ENCODE assay signal across 8 cellular contexts in genomic region chr1:156692958-156693857, GRCh38. TPM values are rescaled to one million over a fixed set of nuclear protein-coding genes. Genes with fewer than 3 reads are reported as not detected.
A peak's percentile ranks its signal among the peaks of the same experiment; 100 is the strongest.
DNase-seq lines count a peak whose midpoint lies in the region; ATAC-seq and TF ChIP-seq lines count a peak whose summit lies in the region.

No MANE protein-coding gene starts in this region.

- H3K4me1 ChIP-seq in esophagus (ENCODE audit: control insufficient read depth in 2 of 2, insufficient read depth in 2 of 2, low read length in 1 of 2) = peaks cover 0 to 38% of the 10 kb centered on the region in 2 donors
- H3K4me1 ChIP-seq in stomach = peaks cover 7 to 45% (median 38%) of the 10 kb centered on the region in 4 donors

- no peaks in the 10 kb centered on the region for H3K27me3 ChIP-seq in esophagus (ENCODE audit: control insufficient read depth in 1 of 2, insufficient read depth in 2 of 2, low read length in 2 of 2)
- H3K27me3 ChIP-seq in stomach = peaks cover 0 to 69% (median 35%) of the 10 kb centered on the region in 3 donors

- H3K36me3 ChIP-seq in esophagus (ENCODE audit: control insufficient read depth in 2 of 2, insufficient read depth in 2 of 2, low read length in 1 of 2) (no peaks in the 10 kb centered on the region), stomach (no peaks in the 10 kb centered on the region)

- no peak for ATAC-seq in GM19395 (IDR thresholded peaks at IDR 0.05; ENCODE audit: unreplicated experiment)

- intact Hi-C loops in stomach (cut with DNase I; ENCODE audit: low total_unique reads) = loop anchor here (5.0 kb wide), 1 partner anchor 34 kb away; the partner anchor contains the start of genes ISG20L2 and METTL25B

- WGBS in esophagus, 2 donors = 41 to 45% methylated on average over 16 of the region's 16 CpGs
- WGBS in stomach, 5 donors = 43 to 54% (median 47%) methylated on average over 14 to 16 of the region's 16 CpGs

- no peak for TF ChIP-seq EP300 in stomach (IDR thresholded peaks at IDR 0.05)

- no peak for TF ChIP-seq CTCF in stomach (IDR thresholded peaks at IDR 0.05)

- H3K27ac ChIP-seq in esophagus (ENCODE audit: low read depth in 2 of 2, low read length in 1 of 2) (peak overlapping the region; percentile 88), stomach (peak overlapping the region in 3 of 5 donors; percentile 10 to 42 (median 14)), substantia nigra (ENCODE audit: low read depth, low read length, poor library complexity, severe bottlenecking) (no peak overlapping the region)

- no peaks in the 10 kb centered on the region for H3K9me3 ChIP-seq in esophagus (ENCODE audit: control insufficient read depth in 2 of 2, insufficient read depth in 1 of 2, low read depth in 1 of 2, low read length in 1 of 2)
- H3K9me3 ChIP-seq in stomach = no peaks in the 10 kb centered on the region

- DNase-seq in NCI-H2196 (lab: John Stamatoyannopoulos, UW; ENCODE audit: unreplicated experiment) (peak; percentile 48), NCI-H2196 treated with DMSO at 0.1 percent for 48 hours (lab: John Stamatoyannopoulos, UW; ENCODE audit: unreplicated experiment) (no peak), NCI-H748 treated with DMSO at 0.1 percent for 48 hours (lab: John Stamatoyannopoulos, UW) (peak; percentile 10), stomach (peak; percentile 56), substantia nigra (lab: John Stamatoyannopoulos, UW) (no peak), NCI-H1694 (lab: John Stamatoyannopoulos, UW) (no peak)

- no peak overlapping the region for H3K4me3 ChIP-seq in esophagus (ENCODE audit: low read depth in 1 of 2, low read length in 2 of 2)
- H3K4me3 ChIP-seq in stomach = no peak overlapping the region

- TF ChIP-seq POLR2A in stomach (IDR thresholded peaks at IDR 0.05) = no peak

RNA-seq across cellular contexts. Expression of gene CRABP2, which starts 12.2 kb away (rescaled TPM):
- 1,000 to 10,000 TPM; 1,310 to 1,799 TPM for polyA plus RNA-seq in esophagus
- total RNA-seq in stomach = 1 to 10 TPM in 1 of 5 donors, under 1 TPM in 1, not detected in 3; 0.72 to 2.0 TPM
- 100 to 1,000 TPM in 1 of 3 donors, 1 to 10 TPM in 2; 6.9 to 207 (median 7.5) TPM for polyA plus RNA-seq in stomach

RNA-seq across cellular contexts. Expression of gene NES, which starts 16.0 kb away (rescaled TPM):
- 1 to 10 TPM; 2.4 to 3.0 TPM for polyA plus RNA-seq in esophagus
- total RNA-seq in stomach = 10 to 100 TPM in 2 of 5 donors, 1 to 10 TPM in 3; 3.2 to 22.3 (median 8.9) TPM
- 1 to 10 TPM; 1.7 to 9.0 (median 3.2) TPM for polyA plus RNA-seq in stomach

RNA-seq across cellular contexts. Expression of gene METTL25B, which starts 35.1 kb away (rescaled TPM):
- polyA plus RNA-seq in esophagus (10 to 100 TPM; 18.5 to 38.3 TPM), stomach (10 to 100 TPM; 31.0 to 50.2 (median 43.5) TPM)
- total RNA-seq in stomach = 10 to 100 TPM; 15.2 to 90.2 (median 72.4) TPM

RNA-seq across cellular contexts. Expression of gene ISG20L2, which starts 35.4 kb away (rescaled TPM):
- 10 to 100 TPM in 1 of 2 donors, 1 to 10 TPM in 1; 8.5 to 16.5 TPM for polyA plus RNA-seq in esophagus
- total RNA-seq in stomach = 10 to 100 TPM in 3 of 5 donors, 1 to 10 TPM in 2; 4.5 to 65.5 (median 24.3) TPM
- 10 to 100 TPM in 2 of 3 donors, 1 to 10 TPM in 1; 7.5 to 12.3 (median 11.0) TPM for polyA plus RNA-seq in stomach

RNA-seq across cellular contexts. Expression of gene MRPL24, which starts 47.7 kb away (rescaled TPM):
- polyA plus RNA-seq in esophagus (10 to 100 TPM; 79.3 to 81.0 TPM), stomach (100 to 1,000 TPM in 2 of 3 donors, 10 to 100 TPM in 1; 91.6 to 113 (median 111) TPM)
- 10 to 100 TPM; 15.6 to 56.8 (median 33.3) TPM for total RNA-seq in stomach

Comparison
In these comparisons a context has a peak if more than half of its experiments do, and no peak if none do; other contexts are left out.
1. DNase-seq: peak in NCI-H2196 (single experiment), NCI-H748 treated with DMSO at 0.1 percent for 48 hours (single experiment) and stomach (single experiment); none in NCI-H2196 treated with DMSO at 0.1 percent for 48 hours (single experiment), substantia nigra (0 of 49) and NCI-H1694 (single experiment).
2. RNA of gene CRABP2, which starts 12.2 kb away (polyA plus RNA-seq): 1,310 to 1,799 TPM in esophagus; 6.9 to 207 TPM in stomach; every median in the first group is over 4 times any median in the second.